ENCODE assay signal across 11 cellular contexts in genomic region chr12:126021675-126022074, GRCh38.
"Had no signal": no experiment of that assay in that cellular context is flagged by ENCODE, and none has a peak within 500 bp of the region (broad histone marks: within the 10 kb centered on the region; RNA-seq: fewer than 3 reads in every experiment).

No MANE protein-coding gene starts in this region.

- H3K4me3 Mint-ChIP-seq: GM23338, H9, HFFc6 had no signal

- FAIRE-seq: H1, H54 had no signal

- H3K36me3 ChIP-seq: HAP-1 had no signal

- H3K27ac Mint-ChIP-seq: GM23338, H9, HFFc6 had no signal

- H3K9me3 ChIP-seq: HAP-1 had no signal

- DNase-seq: GM23248, GOT3, H7, H9, HCEC 1CT, HFFc6 had no signal

- H2AFZ ChIP-seq: GM23248, GM23338 had no signal

- H3K4me1 Mint-ChIP-seq: GM23338, H9 had no signal

- H3K4me3 ChIP-seq: GM23248, GM23338, HAP-1 had no signal

- H3K4me1 ChIP-seq: HAP-1 had no signal

- H3K9ac ChIP-seq: GM23248 had no signal

- H3K4me2 ChIP-seq: GM23338 had no signal

- ATAC-seq: GM23338, HCT116 had no signal

- H3K27ac ChIP-seq: GM23248 had no signal
